9 cellular contexts compared by ENCODE assay signal in genomic region chr19:8576273-8576993, GRCh38. TPM values are rescaled to one million over a fixed set of nuclear protein-coding genes. Genes with fewer than 3 reads are reported as not detected.
DNase-seq lines count a peak whose midpoint lies in the region; ATAC-seq and TF ChIP-seq lines count a peak whose summit lies in the region.
"Had no signal": no experiment of that assay in that cellular context is flagged by ENCODE, and none has a peak within 500 bp of the region (broad histone marks: within the 10 kb centered on the region; RNA-seq: fewer than 3 reads in every experiment).

No MANE protein-coding gene starts in this region.

- peaks cover 64% of the 10 kb centered on the region for H3K4me1 Mint-ChIP-seq in CD4-positive, alpha-beta T cell (ENCODE audit: low read depth)
- peaks cover 57 to 78% (median 66%) of the 10 kb centered on the region in 7 donors for H3K4me1 Mint-ChIP-seq in naive thymus-derived CD4-positive, alpha-beta T cell

- H3K27ac Mint-ChIP-seq in CD4-positive, alpha-beta T cell: peak overlapping the region; percentile 95
- peak overlapping the region; percentile 55 to 63 for H3K27ac Mint-ChIP-seq in activated naive CD4-positive, alpha-beta T cell treated with anti-CD3 and anti-CD28 coated beads, Interleukin-2, amount 50 U/mL, for 72 hours
- H3K27ac Mint-ChIP-seq in naive thymus-derived CD4-positive, alpha-beta T cell: peak overlapping the region; percentile 4 to 98 (median 79)

- no peaks in the 10 kb centered on the region for H3K27me3 Mint-ChIP-seq in CD4-positive, alpha-beta T cell
- peaks cover 0 to 3% (median 0%) of the 10 kb centered on the region in 5 donors for H3K27me3 Mint-ChIP-seq in naive thymus-derived CD4-positive, alpha-beta T cell

- H3K36me3 ChIP-seq in naive thymus-derived CD4-positive, alpha-beta T cell (ENCODE audit: control insufficient read depth in 2 of 3, insufficient read depth in 3 of 3, low read length in 3 of 3): no peaks in the 10 kb centered on the region

- no peaks in the 10 kb centered on the region for H3K9me3 Mint-ChIP-seq in CD4-positive, alpha-beta T cell
- H3K9me3 Mint-ChIP-seq in activated naive CD4-positive, alpha-beta T cell treated with anti-CD3 and anti-CD28 coated beads, Interleukin-2, amount 50 U/mL, for 72 hours: no peaks in the 10 kb centered on the region
- peaks cover 0 to 9% (median 0%) of the 10 kb centered on the region in 11 donors for H3K9me3 Mint-ChIP-seq in naive thymus-derived CD4-positive, alpha-beta T cell

- ATAC-seq in CD4-positive, alpha-beta T cell (ENCODE audit: poor library complexity): peak; percentile 17
- peak; percentile 9 to 46 for ATAC-seq in activated naive CD4-positive, alpha-beta T cell treated with anti-CD3 and anti-CD28 coated beads, Interleukin-2, amount 50 U/mL, for 72 hours
- ATAC-seq in naive thymus-derived CD4-positive, alpha-beta T cell: peak; percentile 22
- ATAC-seq in GM21529 (IDR thresholded peaks at IDR 0.05; ENCODE audit: unreplicated experiment) (no peak), GM18867 (IDR thresholded peaks at IDR 0.05; ENCODE audit: unreplicated experiment) (no peak), HG03097 (IDR thresholded peaks at IDR 0.05; ENCODE audit: low FRiP score, unreplicated experiment) (no peak)

- no peaks in the 10 kb centered on the region for H3K27me3 ChIP-seq in CD4-positive, alpha-beta T cell (ENCODE audit: control insufficient read depth, insufficient read depth, low read length)
- H3K27me3 ChIP-seq in naive thymus-derived CD4-positive, alpha-beta T cell (ENCODE audit: control insufficient read depth in 2 of 2, insufficient read depth in 2 of 2, low read length in 2 of 2): no peaks in the 10 kb centered on the region

- peaks cover 53 to 68% of the 10 kb centered on the region in 2 donors for H3K4me1 ChIP-seq in naive thymus-derived CD4-positive, alpha-beta T cell (ENCODE audit: control insufficient read depth in 2 of 2, insufficient read depth in 2 of 2, low read length in 2 of 2)

- TF ChIP-seq CTCF in CD4-positive, alpha-beta T cell (IDR thresholded peaks at IDR 0.05): no peak

- DNase-seq in CD4-positive, alpha-beta T cell: peak in 1 of 10 experiments; percentile 16
- peak; percentile 86 for DNase-seq in NOMO-1 treated with DMSO at 0.1 percent for 48 hours (lab: John Stamatoyannopoulos, UW; ENCODE audit: unreplicated experiment)
- no peak for DNase-seq in activated naive CD4-positive, alpha-beta T cell treated with anti-CD3 and anti-CD28 coated beads, Interleukin-2, amount 50 U/mL, for 72 hours (ENCODE audit: low spot score in 2 of 2)
- no peak for DNase-seq in naive thymus-derived CD4-positive, alpha-beta T cell
- no peak for DNase-seq in stimulated activated CD4-positive, alpha-beta T cell treated with anti-CD3 and anti-CD28 coated beads, Interleukin-4, amount 100 ng/mL, for 24 hours

- H3K9me3 ChIP-seq in CD4-positive, alpha-beta T cell (ENCODE audit: control insufficient read depth, low read length): no peaks in the 10 kb centered on the region
- H3K9me3 ChIP-seq in naive thymus-derived CD4-positive, alpha-beta T cell (ENCODE audit: control insufficient read depth in 2 of 3, low read length in 3 of 3): no peaks in the 10 kb centered on the region

- CTCF ChIA-PET in CD4-positive, alpha-beta T cell (lab: Charles Lee): interaction anchor here (0.7 to 3.5 kb wide), 5 partner anchors 11 to 143 kb away, joined by 3 to 18 read pairs (median 4); no protein-coding TSS in a partner anchor
- CTCF ChIA-PET in naive thymus-derived CD4-positive, alpha-beta T cell (lab: Charles Lee): interaction anchor here (0.7 to 8.3 kb wide), 10 partner anchors 37 to 271 kb away, joined by 3 to 147 read pairs (median 4); partner anchors contain the start of genes MARCHF2 and ZNF414

- H3K4me3 ChIP-seq in naive thymus-derived CD4-positive, alpha-beta T cell (ENCODE audit: low read length): peak overlapping the region; percentile 53
- H3K4me3 ChIP-seq: smooth muscle cell had no signal

- intact Hi-C loops in CD4-positive, alpha-beta T cell (cut with DNase I, micrococcal nuclease): loop anchor here (5.0 kb wide), 3 partner anchors 36 to 164 kb away; partner anchors contain the start of genes ADAMTS10 (in 1 of the 2) and MARCHF2 (in 1 of the 2)
- intact Hi-C loops in naive thymus-derived CD4-positive, alpha-beta T cell (cut with micrococcal nuclease): no loop called here

- H3K4me3 Mint-ChIP-seq in CD4-positive, alpha-beta T cell: peak overlapping the region; percentile 94
- peak overlapping the region; percentile 80 to 97 (median 84) for H3K4me3 Mint-ChIP-seq in naive thymus-derived CD4-positive, alpha-beta T cell

- peak overlapping the region; percentile 52 for H3K27ac ChIP-seq in CD4-positive, alpha-beta T cell (ENCODE audit: low read depth, low read length)
- H3K27ac ChIP-seq in naive thymus-derived CD4-positive, alpha-beta T cell (ENCODE audit: low read depth, low read length): no peak overlapping the region

- H3K36me3 Mint-ChIP-seq in CD4-positive, alpha-beta T cell (ENCODE audit: low read depth): peaks cover 9% of the 10 kb centered on the region
- no peaks in the 10 kb centered on the region for H3K36me3 Mint-ChIP-seq in activated naive CD4-positive, alpha-beta T cell treated with anti-CD3 and anti-CD28 coated beads, Interleukin-2, amount 50 U/mL, for 72 hours
- peaks cover 0 to 48% (median 0%) of the 10 kb centered on the region in 5 donors for H3K36me3 Mint-ChIP-seq in naive thymus-derived CD4-positive, alpha-beta T cell

- POLR2A ChIA-PET in CD4-positive, alpha-beta T cell (lab: Charles Lee): interaction anchor here (0.7 to 7.0 kb wide), 7 partner anchors 9 to 132 kb away, joined by 3 to 185 read pairs (median 6); partner anchors contain the start of genes HNRNPM and ZNF414
- POLR2A ChIA-PET in naive thymus-derived CD4-positive, alpha-beta T cell (lab: Charles Lee): interaction anchor here (0.5 to 21.7 kb wide), 11 partner anchors 10 to 132 kb away, joined by 3 to 566 read pairs (median 6); partner anchors contain the start of genes HNRNPM and ZNF414

RNA-seq across cellular contexts. Expression of gene MYO1F, which starts 0.8 kb away (rescaled TPM):
- total RNA-seq in CD4-positive, alpha-beta T cell: 10 to 100 TPM; 66.7 to 67.4 TPM
- total RNA-seq in activated naive CD4-positive, alpha-beta T cell treated with anti-CD3 and anti-CD28 coated beads, Interleukin-2, amount 50 U/mL, for 72 hours: 10 to 100 TPM; 12.4 to 16.2 TPM
- 100 to 1,000 TPM in 2 of 5 experiments, 10 to 100 TPM in 3; 25.5 to 472 (median 66.7) TPM for total RNA-seq in naive thymus-derived CD4-positive, alpha-beta T cell
- polyA plus RNA-seq in naive thymus-derived CD4-positive, alpha-beta T cell: 1 to 10 TPM in 1 of 2 donors, under 1 TPM in 1; 0.83 to 1.0 TPM
- total RNA-seq: smooth muscle cell had no signal

RNA-seq across cellular contexts. Expression of gene ADAMTS10, which starts 34.1 kb away (rescaled TPM):
- 10 to 100 TPM; 67.5 to 72.9 TPM for total RNA-seq in CD4-positive, alpha-beta T cell
- 10 to 100 TPM in 1 of 2 donors, 1 to 10 TPM in 1; 5.1 to 11.3 TPM for total RNA-seq in activated naive CD4-positive, alpha-beta T cell treated with anti-CD3 and anti-CD28 coated beads, Interleukin-2, amount 50 U/mL, for 72 hours
- total RNA-seq in naive thymus-derived CD4-positive, alpha-beta T cell: 100 to 1,000 TPM in 1 of 5 experiments, 10 to 100 TPM in 3, 1 to 10 TPM in 1; 8.2 to 102 (median 88.9) TPM
- 1 to 10 TPM; 1.5 to 3.4 TPM for polyA plus RNA-seq in naive thymus-derived CD4-positive, alpha-beta T cell

RNA-seq across cellular contexts. Expression of gene NFILZ, which starts 54.0 kb away (rescaled TPM):
- not detected for total RNA-seq in CD4-positive, alpha-beta T cell
- total RNA-seq in activated naive CD4-positive, alpha-beta T cell treated with anti-CD3 and anti-CD28 coated beads, Interleukin-2, amount 50 U/mL, for 72 hours: not detected
- total RNA-seq in naive thymus-derived CD4-positive, alpha-beta T cell: not detected
- polyA plus RNA-seq in naive thymus-derived CD4-positive, alpha-beta T cell: not detected
- total RNA-seq: smooth muscle cell had no signal
- polyA plus RNA-seq: smooth muscle cell had no signal

Comparison
In these comparisons a context has a peak if more than half of its experiments do, and no peak if none do; other contexts are left out.
1. ATAC-seq: peak in CD4-positive, alpha-beta T cell (single experiment), activated naive CD4-positive, alpha-beta T cell treated with anti-CD3 and anti-CD28 coated beads, Interleukin-2, amount 50 U/mL, for 72 hours (2 of 2) and naive thymus-derived CD4-positive, alpha-beta T cell (single experiment); none in GM21529 (single experiment), GM18867 (single experiment) and HG03097 (single experiment).
2. intact Hi-C loops: an anchor here in CD4-positive, alpha-beta T cell (5.0 kb wide); none called in naive thymus-derived CD4-positive, alpha-beta T cell.
3. Peak in every context shown above with its lines, with median percentiles within 50 percentile points of each other: H3K27ac Mint-ChIP-seq.